ENCODE assay signal across 13 cellular contexts in genomic region chr19:5935473-5936307, GRCh38. TPM values are rescaled to one million over a fixed set of nuclear protein-coding genes. Genes with fewer than 3 reads are reported as not detected.
DNase-seq lines count a peak whose midpoint lies in the region; ATAC-seq, FAIRE-seq and TF ChIP-seq lines count a peak whose summit lies in the region.
"Had no signal": no experiment of that assay in that cellular context is flagged by ENCODE, and none has a peak within 500 bp of the region (broad histone marks: within the 10 kb centered on the region; RNA-seq: fewer than 3 reads in every experiment).

No MANE protein-coding gene starts in this region.

- H3K4me1 ChIP-seq in H9 (ENCODE audit: insufficient read depth, low read length) (no peaks in the 10 kb centered on the region), astrocyte (ENCODE audit: insufficient read depth, low read length) (peaks cover 13% of the 10 kb centered on the region), right cardiac atrium (ENCODE audit: control insufficient read depth, insufficient read depth, low read length) (peaks cover 2% of the 10 kb centered on the region), smooth muscle cell (ENCODE audit: low read depth) (peaks cover 16% of the 10 kb centered on the region)
- H3K4me1 ChIP-seq: SJCRH30 had no signal

- no peak overlapping the region for H3K4ac ChIP-seq in H9 (ENCODE audit: low read depth, low read length)

- H3K79me2 ChIP-seq in H9 (ENCODE audit: insufficient read depth, low read length) (no peaks in the 10 kb centered on the region), astrocyte (ENCODE audit: insufficient read depth, low read length) (peaks cover 9% of the 10 kb centered on the region), smooth muscle cell (ENCODE audit: low read depth) (peaks cover 18% of the 10 kb centered on the region)

- no peak overlapping the region for H3K4me3 Mint-ChIP-seq in H9
- no peak overlapping the region for H3K4me3 Mint-ChIP-seq in astrocyte (ENCODE audit: unreplicated experiment)
- no peak overlapping the region for H3K4me3 Mint-ChIP-seq in activated CD4-positive, alpha-beta T cell treated with anti-CD3 and anti-CD28 coated beads for 36 hours
- H3K4me3 Mint-ChIP-seq: natural killer cell had no signal

- H3K27ac ChIP-seq in H9 (ENCODE audit: insufficient read length, low read depth, low read length) (no peak overlapping the region), astrocyte (ENCODE audit: low read depth, low read length) (no peak overlapping the region), right cardiac atrium (ENCODE audit: low read length) (peak overlapping the region; percentile 46), smooth muscle cell (ENCODE audit: low read depth) (peak overlapping the region; percentile 85)
- H3K27ac ChIP-seq: SJCRH30 had no signal

- CTCF ChIA-PET in activated CD4-positive, alpha-beta T cell treated with anti-CD3 and anti-CD28 coated beads for 36 hours (lab: Charles Lee): interaction anchor here (0.8 kb wide), 1 partner anchor 39 kb away, joined by 3 read pairs; no protein-coding TSS in a partner anchor

- H3K27me3 Mint-ChIP-seq in H9 (ENCODE audit: low read depth) (no peaks in the 10 kb centered on the region; the same call in 1 of the 2 replicates), astrocyte (ENCODE audit: low read depth, unreplicated experiment) (no peaks in the 10 kb centered on the region)
- H3K27me3 Mint-ChIP-seq in activated CD4-positive, alpha-beta T cell treated with anti-CD3 and anti-CD28 coated beads for 36 hours: no peaks in the 10 kb centered on the region

- H2AK5ac ChIP-seq in H9 (ENCODE audit: insufficient read length, low read length): no peak overlapping the region

- H3K36me3 ChIP-seq in astrocyte (ENCODE audit: insufficient read depth, low read length) (peaks cover 12% of the 10 kb centered on the region), smooth muscle cell (ENCODE audit: low read depth) (no peaks in the 10 kb centered on the region)

- no peak overlapping the region for H4K8ac ChIP-seq in H9 (replicated peaks; ENCODE audit: insufficient read length, low read depth, low read length)

- H3K9me3 Mint-ChIP-seq in H9 (no peaks in the 10 kb centered on the region), astrocyte (ENCODE audit: unreplicated experiment) (no peaks in the 10 kb centered on the region)
- no peaks in the 10 kb centered on the region for H3K9me3 Mint-ChIP-seq in activated CD4-positive, alpha-beta T cell treated with anti-CD3 and anti-CD28 coated beads for 36 hours (ENCODE audit: low read depth)
- H3K9me3 Mint-ChIP-seq: natural killer cell had no signal

- no peak overlapping the region for H4K91ac ChIP-seq in H9 (ENCODE audit: insufficient read length, low read depth, low read length)

- H3K27ac Mint-ChIP-seq in H9: peak overlapping the region; percentile 14 to 49 (median 25); a peak in 2 of 7 replicates
- H3K27ac Mint-ChIP-seq in astrocyte (ENCODE audit: unreplicated experiment): peak overlapping the region; percentile 53
- H3K27ac Mint-ChIP-seq in activated CD4-positive, alpha-beta T cell treated with anti-CD3 and anti-CD28 coated beads for 36 hours: no peak overlapping the region
- H3K27ac Mint-ChIP-seq: natural killer cell had no signal

- no peak overlapping the region for H3T11ph ChIP-seq in H9 (ENCODE audit: low read length)

- no peaks in the 10 kb centered on the region for H4K20me1 ChIP-seq in H9 (ENCODE audit: control insufficient read depth, insufficient read depth, insufficient read length)
- H4K20me1 ChIP-seq in astrocyte (ENCODE audit: insufficient read depth, low read length): peaks cover 68% of the 10 kb centered on the region
- H4K20me1 ChIP-seq in smooth muscle cell (ENCODE audit: low read depth): peaks cover 83% of the 10 kb centered on the region

- no CpG with 5 or more reads among the region's 25 CpGs for WGBS in H9 (ENCODE audit: extremely low coverage, insufficient read length, low lambda C conversion rate)
- 57% methylated on average over 25 of the region's 25 CpGs for WGBS in right cardiac atrium
- WGBS in smooth muscle cell (ENCODE audit: low lambda C conversion rate): 70% methylated on average over 25 of the region's 25 CpGs

- no peak overlapping the region for H3K56ac ChIP-seq in H9 (ENCODE audit: insufficient read length, low read depth, low read length)

- no peak overlapping the region for H3K23ac ChIP-seq in H9 (ENCODE audit: insufficient read length, low read depth, low read length)

- H2BK20ac ChIP-seq in H9 (ENCODE audit: low read depth, low read length, poor library complexity, severe bottlenecking): no peak overlapping the region

- no peak overlapping the region for H2BK120ac ChIP-seq in H9 (ENCODE audit: low read depth, low read length, poor library complexity, severe bottlenecking)

- H2BK5ac ChIP-seq in H9 (ENCODE audit: insufficient read length, low read length): no peak overlapping the region

- H3F3A ChIP-seq in smooth muscle cell (ENCODE audit: low read depth): peaks cover 17% of the 10 kb centered on the region

- H3K14ac ChIP-seq in H9 (ENCODE audit: insufficient read depth, low read length): no peak overlapping the region

- H3K79me1 ChIP-seq in H9 (ENCODE audit: insufficient read depth, low read depth, low read length, poor library complexity, severe bottlenecking): no peaks in the 10 kb centered on the region

- no peak overlapping the region for H2BK12ac ChIP-seq in H9 (ENCODE audit: insufficient read length, low read depth, low read length)

- no peak overlapping the region for H4K5ac ChIP-seq in H9 (ENCODE audit: insufficient read length, low read depth, low read length)

- no peak overlapping the region for H2BK15ac ChIP-seq in H9 (ENCODE audit: low read depth, low read length)

- H3K4me3 ChIP-seq in astrocyte (ENCODE audit: insufficient read depth, low read depth, low read length) (no peak overlapping the region), right cardiac atrium (ENCODE audit: low read length) (no peak overlapping the region), smooth muscle cell (no peak overlapping the region)
- H3K4me3 ChIP-seq: cardiac muscle cell, SJCRH30 had no signal

- H2AFZ ChIP-seq in H9 (ENCODE audit: low read length): no peak overlapping the region
- no peak overlapping the region for H2AFZ ChIP-seq in astrocyte (ENCODE audit: low read depth, low read length)
- no peak overlapping the region for H2AFZ ChIP-seq in smooth muscle cell (ENCODE audit: low read depth)

- ATAC-seq in right cardiac atrium: peak; percentile 32 to 52
- ATAC-seq in GM19395 (IDR thresholded peaks at IDR 0.05; ENCODE audit: unreplicated experiment): no peak
- no peak for ATAC-seq in GM18519 (IDR thresholded peaks at IDR 0.05; ENCODE audit: low FRiP score, unreplicated experiment)
- ATAC-seq in activated CD4-positive, alpha-beta T cell treated with anti-CD3 and anti-CD28 coated beads for 36 hours: no peak
- ATAC-seq: natural killer cell had no signal

- FAIRE-seq in astrocyte (lab: Jason Lieb, UNC): no peak

- peaks cover 0 to 9% of the 10 kb centered on the region in 2 experiments; a peak in 1 of 4 replicates for H3K4me1 Mint-ChIP-seq in H9
- peaks cover 5% of the 10 kb centered on the region for H3K4me1 Mint-ChIP-seq in astrocyte (ENCODE audit: low read depth, unreplicated experiment)
- no peaks in the 10 kb centered on the region for H3K4me1 Mint-ChIP-seq in activated CD4-positive, alpha-beta T cell treated with anti-CD3 and anti-CD28 coated beads for 36 hours

- H3K9me3 ChIP-seq in H9 (ENCODE audit: control insufficient read depth, low read depth, low read length) (no peaks in the 10 kb centered on the region), astrocyte (ENCODE audit: insufficient read depth, low read depth, low read length) (no peaks in the 10 kb centered on the region), right cardiac atrium (ENCODE audit: control insufficient read depth, low read length) (no peaks in the 10 kb centered on the region), smooth muscle cell (replicated peaks; ENCODE audit: low read depth) (no peaks in the 10 kb centered on the region)
- H3K9me3 ChIP-seq: SJCRH30 had no signal

- H3K36me3 Mint-ChIP-seq in H9 (ENCODE audit: insufficient read depth in 1 of 3, low read depth in 3 of 3) (peaks cover 8 to 64% (median 51%) of the 10 kb centered on the region in 3 experiments; a peak in 6 of 7 replicates), astrocyte (ENCODE audit: low read depth, unreplicated experiment) (peaks cover 17% of the 10 kb centered on the region)
- peaks cover 26% of the 10 kb centered on the region for H3K36me3 Mint-ChIP-seq in activated CD4-positive, alpha-beta T cell treated with anti-CD3 and anti-CD28 coated beads for 36 hours (ENCODE audit: low read depth)
- H3K36me3 Mint-ChIP-seq: natural killer cell had no signal

- DNase-seq in H9 (no peak), astrocyte (ENCODE audit: low read depth) (no peak), right cardiac atrium (peak in 2 of 3 donors; percentile 71 to 75), smooth muscle cell (lab: John Stamatoyannopoulos, UW; ENCODE audit: unreplicated experiment) (no peak)
- no peak for DNase-seq in activated CD4-positive, alpha-beta T cell treated with anti-CD3 and anti-CD28 coated beads for 36 hours
- DNase-seq: activated CD4-positive, CD25-positive, alpha-beta regulatory T cell; GOT3; natural killer cell; NK-92 treated with Interleukin-12 subunit alpha and Interleukin-12 subunit beta, amount 100 ng/mL, for 24 hours; SJCRH30 had no signal

- POLR2A ChIA-PET in activated CD4-positive, alpha-beta T cell treated with anti-CD3 and anti-CD28 coated beads for 36 hours (lab: Charles Lee): no interaction called here

- H3K27me3 ChIP-seq in H9 (ENCODE audit: insufficient read depth, low read length): no peaks in the 10 kb centered on the region
- no peaks in the 10 kb centered on the region for H3K27me3 ChIP-seq in astrocyte (ENCODE audit: insufficient read depth, low read length)
- no peaks in the 10 kb centered on the region for H3K27me3 ChIP-seq in right cardiac atrium (ENCODE audit: control insufficient read depth, insufficient read depth)
- H3K27me3 ChIP-seq in smooth muscle cell (ENCODE audit: low read depth): no peaks in the 10 kb centered on the region
- H3K27me3 ChIP-seq: cardiac muscle cell, SJCRH30 had no signal

- H3K23me2 ChIP-seq in H9 (ENCODE audit: insufficient read length, low read depth, low read length, poor library complexity, severe bottlenecking): no peaks in the 10 kb centered on the region

- no peak overlapping the region for H3K18ac ChIP-seq in H9 (ENCODE audit: insufficient read length, low read depth, low read length)

- no peak overlapping the region for H3K4me2 ChIP-seq in H9 (ENCODE audit: insufficient read depth, insufficient read length, low read length)
- peak overlapping the region; percentile 49 for H3K4me2 ChIP-seq in astrocyte (ENCODE audit: low read length)
- H3K4me2 ChIP-seq in smooth muscle cell: peak overlapping the region; percentile 73

- intact Hi-C loops in right cardiac atrium (cut with DNase I): no loop called here
- intact Hi-C loops in activated CD4-positive, alpha-beta T cell treated with anti-CD3 and anti-CD28 coated beads for 36 hours (cut with DNase I, micrococcal nuclease): no loop called here

- no peak overlapping the region for H3K9ac ChIP-seq in H9 (ENCODE audit: extremely low read depth, insufficient read length, low read length)
- no peak overlapping the region for H3K9ac ChIP-seq in astrocyte (ENCODE audit: low read length)
- no peak overlapping the region for H3K9ac ChIP-seq in smooth muscle cell (ENCODE audit: low read depth)

- TF ChIP-seq CTCF in H9 (conservative IDR thresholded peaks at IDR 0.05) (no peak), astrocyte (IDR thresholded peaks at IDR 0.05; ENCODE audit: insufficient read depth, low read depth, low read length) (no peak), smooth muscle cell (IDR thresholded peaks at IDR 0.05; ENCODE audit: borderline replicate concordance, insufficient read depth, poor library complexity, severe bottlenecking) (no peak)

RNA-seq across cellular contexts. Expression of gene CAPS, which starts 21.6 kb away (rescaled TPM):
- 2.3 and 2.5 TPM in 2 replicates for total RNA-seq in H9 (2021)
- total RNA-seq in astrocyte: 6.2 and 7.2 TPM in 2 replicates
- total RNA-seq in right cardiac atrium: 10 to 100 TPM in 2 of 4 donors, 1 to 10 TPM in 2; 8.9 to 14.2 (median 9.9) TPM
- polyA plus RNA-seq in right cardiac atrium: 7.1 TPM
- total RNA-seq in smooth muscle cell: 4.6 and 17.3 TPM in 2 replicates
- polyA plus RNA-seq in smooth muscle cell: 5.1 and 13.0 TPM in 2 replicates
- 1 to 10 TPM; 2.2 to 2.7 TPM for total RNA-seq in activated CD4-positive, alpha-beta T cell treated with anti-CD3 and anti-CD28 coated beads for 36 hours

RNA-seq across cellular contexts. Expression of gene VMAC, which starts 31.0 kb away (rescaled TPM):
- total RNA-seq in H9 (2021): 1.9 and 2.2 TPM in 2 replicates
- total RNA-seq in astrocyte: 3.9 and 4.2 TPM in 2 replicates
- total RNA-seq in right cardiac atrium: 1 to 10 TPM; 1.9 to 5.8 (median 3.8) TPM
- polyA plus RNA-seq in right cardiac atrium: 3.6 TPM
- 0.36 and 3.6 TPM in 2 replicates for total RNA-seq in smooth muscle cell
- 0.95 and 2.6 TPM in 2 replicates for polyA plus RNA-seq in smooth muscle cell
- 1 to 10 TPM; 2.3 to 2.8 TPM for total RNA-seq in activated CD4-positive, alpha-beta T cell treated with anti-CD3 and anti-CD28 coated beads for 36 hours

RNA-seq across cellular contexts. Expression of gene NDUFA11, which starts 32.1 kb away (rescaled TPM):
- total RNA-seq in H9 (2021) (282 TPM in 2 replicates), astrocyte (286 and 305 TPM in 2 replicates), right cardiac atrium (100 to 1,000 TPM; 515 to 756 (median 624) TPM), smooth muscle cell (169 and 209 TPM in 2 replicates)
- polyA plus RNA-seq in right cardiac atrium (1,214 TPM), smooth muscle cell (487 and 493 TPM in 2 replicates)
- total RNA-seq in activated CD4-positive, alpha-beta T cell treated with anti-CD3 and anti-CD28 coated beads for 36 hours: 100 to 1,000 TPM; 175 to 213 TPM

RNA-seq across cellular contexts. Expression of gene RANBP3, which starts 42.2 kb away (rescaled TPM):
- total RNA-seq in H9 (2021) (86.5 and 89.9 TPM in 2 replicates), astrocyte (61.3 and 70.5 TPM in 2 replicates), right cardiac atrium (10 to 100 TPM; 54.8 to 73.8 (median 67.7) TPM), smooth muscle cell (45.3 and 65.8 TPM in 2 replicates)
- polyA plus RNA-seq in right cardiac atrium (49.6 TPM), smooth muscle cell (11.7 and 13.4 TPM in 2 replicates)
- total RNA-seq in activated CD4-positive, alpha-beta T cell treated with anti-CD3 and anti-CD28 coated beads for 36 hours: 100 to 1,000 TPM in 1 of 2 experiments, 10 to 100 TPM in 1; 85.5 to 103 TPM

Comparison
In these comparisons a context has a peak if more than half of its experiments do, and no peak if none do; other contexts are left out.
1. DNase-seq: peak in right cardiac atrium (2 of 3); none in H9 (single experiment), astrocyte (single experiment), smooth muscle cell (single experiment) and activated CD4-positive, alpha-beta T cell treated with anti-CD3 and anti-CD28 coated beads for 36 hours (single experiment).
2. H3K27ac ChIP-seq: peak in right cardiac atrium (single experiment) and smooth muscle cell (single experiment); none in H9 (single experiment) and astrocyte (single experiment).
3. ATAC-seq: peak in right cardiac atrium (2 of 2); none in GM19395 (single experiment), GM18519 (single experiment) and activated CD4-positive, alpha-beta T cell treated with anti-CD3 and anti-CD28 coated beads for 36 hours (single experiment).